Comparison of ENCODE assay signal across 9 cellular contexts in the genomic region with DNA sequence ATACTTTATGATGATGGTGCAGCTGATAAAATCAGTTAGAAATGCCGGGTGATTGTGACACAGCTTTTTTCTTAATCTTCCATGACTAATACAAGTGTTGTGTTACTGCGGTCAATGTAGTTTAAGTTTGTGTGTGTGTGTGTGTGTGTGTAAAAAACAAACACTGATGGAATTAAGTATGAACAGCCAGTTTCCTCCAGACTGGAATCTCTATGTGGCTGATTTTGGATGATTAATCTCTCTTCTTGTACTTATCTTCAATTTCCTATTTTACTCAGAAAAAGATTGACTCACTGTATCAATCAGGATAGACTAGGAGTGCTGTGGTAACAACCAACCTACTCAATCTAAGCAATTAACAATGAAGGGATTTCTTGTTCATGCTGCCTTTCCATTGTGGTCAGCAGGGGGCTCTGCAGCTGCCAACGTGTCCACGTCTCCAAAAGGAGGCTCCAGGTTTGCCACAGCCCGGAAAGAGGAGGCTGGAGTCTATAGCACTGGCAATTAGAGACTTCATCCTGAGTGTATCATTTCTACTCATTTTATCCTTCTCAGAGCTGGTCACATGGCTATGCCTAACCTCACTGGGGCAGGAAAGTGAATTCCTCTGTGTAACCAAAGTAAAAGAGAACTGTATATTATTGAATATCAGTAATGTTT.
DNase-seq lines count a peak whose midpoint lies in the region; ATAC-seq and TF ChIP-seq lines count a peak whose summit lies in the region.
"Had no signal": no experiment of that assay in that cellular context is flagged by ENCODE, and none has a peak within 500 bp of the region (broad histone marks: within the 10 kb centered on the region; RNA-seq: fewer than 3 reads in every experiment).

No MANE protein-coding gene starts in this region.

- no peak overlapping the region for H3K4me3 Mint-ChIP-seq in activated T-cell treated with anti-CD3 and anti-CD28 coated beads, Interleukin-2, amount 50 U/mL, for 72 hours
- H3K4me3 Mint-ChIP-seq: stimulated activated naive CD8-positive, alpha-beta T cell treated with anti-CD3 and anti-CD28 coated beads, Interleukin-15, Interleukin-2, amounts not matched to agents 100 ng/mL and 50 ng/mL, for 24 hours had no signal

- TF ChIP-seq EP300 in Ishikawa (IDR thresholded peaks at IDR 0.05; ENCODE audit: borderline replicate concordance), result no peak

- no peaks in the 10 kb centered on the region for H3K9me3 Mint-ChIP-seq in activated T-cell treated with anti-CD3 and anti-CD28 coated beads, Interleukin-2, amount 50 U/mL, for 72 hours
- H3K9me3 Mint-ChIP-seq: stimulated activated naive CD8-positive, alpha-beta T cell treated with anti-CD3 and anti-CD28 coated beads, Interleukin-15, Interleukin-2, amounts not matched to agents 100 ng/mL and 50 ng/mL, for 24 hours had no signal

- peak; percentile 39 to 66 for ATAC-seq in activated T-cell treated with anti-CD3 and anti-CD28 coated beads, Interleukin-2, amount 50 U/mL, for 72 hours (replicated peaks in 1 of 2)
- ATAC-seq in GM21390 (IDR thresholded peaks at IDR 0.05; ENCODE audit: unreplicated experiment), result no peak

- peak; percentile 38 to 53 for DNase-seq in NCI-H524 (lab: John Stamatoyannopoulos, UW)
- DNase-seq in NCI-H524 treated with DMSO at 0.1 percent for 48 hours (lab: John Stamatoyannopoulos, UW), result no peak
- no peak for DNase-seq in activated T-cell treated with anti-CD3 and anti-CD28 coated beads, Interleukin-2, amount 50 U/mL, for 72 hours
- DNase-seq in iPS-NIHi7 (ENCODE audit: extremely low spot score), result peak; percentile 73
- DNase-seq in inferior parietal cortex (ENCODE audit: extremely low spot score), result no peak
- DNase-seq in NCI-H2196 treated with DMSO at 0.1 percent for 48 hours (lab: John Stamatoyannopoulos, UW; ENCODE audit: unreplicated experiment), result no peak

- no peak overlapping the region for H3K27ac Mint-ChIP-seq in activated T-cell treated with anti-CD3 and anti-CD28 coated beads, Interleukin-2, amount 50 U/mL, for 72 hours
- H3K27ac Mint-ChIP-seq: stimulated activated naive CD8-positive, alpha-beta T cell treated with anti-CD3 and anti-CD28 coated beads, Interleukin-15, Interleukin-2, amounts not matched to agents 100 ng/mL and 50 ng/mL, for 24 hours had no signal

- peaks cover 2 to 12% of the 10 kb centered on the region in 2 donors for H3K36me3 Mint-ChIP-seq in activated T-cell treated with anti-CD3 and anti-CD28 coated beads, Interleukin-2, amount 50 U/mL, for 72 hours (ENCODE audit: insufficient read depth in 2 of 2)

- peak; percentile 36 for TF ChIP-seq RAD21 in Ishikawa (IDR thresholded peaks at IDR 0.05; ENCODE audit: low read depth)

- H3K4me1 Mint-ChIP-seq in activated T-cell treated with anti-CD3 and anti-CD28 coated beads, Interleukin-2, amount 50 U/mL, for 72 hours (ENCODE audit: low read depth), result peaks cover 6% of the 10 kb centered on the region

- H3K27me3 Mint-ChIP-seq in activated T-cell treated with anti-CD3 and anti-CD28 coated beads, Interleukin-2, amount 50 U/mL, for 72 hours (ENCODE audit: low read depth), result no peaks in the 10 kb centered on the region
- H3K27me3 Mint-ChIP-seq: stimulated activated naive CD8-positive, alpha-beta T cell treated with anti-CD3 and anti-CD28 coated beads, Interleukin-15, Interleukin-2, amounts not matched to agents 100 ng/mL and 50 ng/mL, for 24 hours had no signal

TF ChIP-seq in Ishikawa, 13 proteins besides CTCF, POLR2A, EP300 and RAD21:
- no peak for TF ChIP-seq TCF12 (IDR thresholded peaks at IDR 0.05; ENCODE audit: low read depth)
- TF ChIP-seq YY1 (IDR thresholded peaks at IDR 0.05; ENCODE audit: low read depth), result no peak
- TF ChIP-seq TEAD4 (IDR thresholded peaks at IDR 0.05), result no peak
- no peak for TF ChIP-seq CREB1 (IDR thresholded peaks at IDR 0.05; ENCODE audit: low read depth)
- no peak for TF ChIP-seq TAF1 (IDR thresholded peaks at IDR 0.05; ENCODE audit: low read depth)
- no peak for TF ChIP-seq CEBPB (IDR thresholded peaks at IDR 0.05)
- no peak for TF ChIP-seq NFIC (IDR thresholded peaks at IDR 0.05)
- TF ChIP-seq MAX (IDR thresholded peaks at IDR 0.05), result no peak
- no peak for TF ChIP-seq FOXM1 (IDR thresholded peaks at IDR 0.05; ENCODE audit: borderline replicate concordance, low read depth)
- TF ChIP-seq EGR1 (IDR thresholded peaks at IDR 0.05), result no peak
- TF ChIP-seq, protein P1, sequence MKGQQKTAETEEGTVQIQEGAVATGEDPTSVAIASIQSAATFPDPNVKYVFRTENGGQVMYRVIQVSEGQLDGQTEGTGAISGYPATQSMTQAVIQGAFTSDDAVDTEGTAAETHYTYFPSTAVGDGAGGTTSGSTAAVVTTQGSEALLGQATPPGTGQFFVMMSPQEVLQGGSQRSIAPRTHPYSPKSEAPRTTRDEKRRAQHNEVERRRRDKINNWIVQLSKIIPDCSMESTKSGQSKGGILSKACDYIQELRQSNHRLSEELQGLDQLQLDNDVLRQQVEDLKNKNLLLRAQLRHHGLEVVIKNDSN (IDR thresholded peaks at IDR 0.05), result no peak
- TF ChIP-seq REST (IDR thresholded peaks at IDR 0.05; ENCODE audit: low read depth), result no peak
- TF ChIP-seq ZBTB7A (IDR thresholded peaks at IDR 0.05; ENCODE audit: low read depth), result no peak

Comparison
In these comparisons a context has a peak if more than half of its experiments do, and no peak if none do; other contexts are left out.
1. DNase-seq: peak in NCI-H524 (2 of 2) and iPS-NIHi7 (single experiment); none in NCI-H524 treated with DMSO at 0.1 percent for 48 hours (single experiment), activated T-cell treated with anti-CD3 and anti-CD28 coated beads, Interleukin-2, amount 50 U/mL, for 72 hours (0 of 2), inferior parietal cortex (single experiment) and NCI-H2196 treated with DMSO at 0.1 percent for 48 hours (single experiment).